15 cellular contexts compared by ENCODE assay signal in genomic region chr10:24027107-24027506, GRCh38.
DNase-seq lines count a peak whose midpoint lies in the region; ATAC-seq, FAIRE-seq and TF ChIP-seq lines count a peak whose summit lies in the region.
"Had no signal": no experiment of that assay in that cellular context is flagged by ENCODE, and none has a peak within 500 bp of the region (broad histone marks: within the 10 kb centered on the region; RNA-seq: fewer than 3 reads in every experiment).

No MANE protein-coding gene starts in this region.

- no peaks in the 10 kb centered on the region for H3K4me1 ChIP-seq in IMR-90 (ENCODE audit: control insufficient read depth, insufficient read depth, low read length)
- H3K4me1 ChIP-seq: SJSA1 had no signal

- no peak for TF ChIP-seq POLR2A in IMR-90 (IDR thresholded peaks at IDR 0.05; ENCODE audit: low read depth, low read length)

- H3K27ac ChIP-seq in IMR-90 (ENCODE audit: insufficient read depth, low read length) = no peak overlapping the region
- H3K27ac ChIP-seq: SJSA1 had no signal

- H3K79me1 ChIP-seq in IMR-90 (ENCODE audit: low read depth in 1 of 2, low read length in 2 of 2) = no peaks in the 10 kb centered on the region

- H3K4ac ChIP-seq in IMR-90 (ENCODE audit: low read depth, low read length) = no peak overlapping the region

- no peak overlapping the region for H3K4me2 ChIP-seq in IMR-90 (ENCODE audit: low read depth, low read length)
- H3K4me2 ChIP-seq: GM23338 had no signal

- dilution Hi-C loops in IMR-90 (cut with HindIII; ENCODE audit: low sequenced_read_pairs, unreplicated experiment) = no loop called here

- DNase-seq in IMR-90 (no peak), cardiac fibroblast (ENCODE audit: low read depth in 2 of 2) (peak; percentile 5 to 6), iris pigment epithelial cell (ENCODE audit: low read depth) (peak; percentile 1), renal cortical epithelial cell (ENCODE audit: low read depth) (peak; percentile 49), HTR-8/SVneo (ENCODE audit: insufficient read length, low spot score) (no peak), EL (no peak), 8988T (no peak)
- DNase-seq: GF-D8, Karpas-422, MG63, NCI-H1105, NCI-H2081 had no signal

- H3K9me3 ChIP-seq in IMR-90 (ENCODE audit: control insufficient read depth, insufficient read depth, low read length) = peaks cover 2% of the 10 kb centered on the region; the same call in 1 of the 2 replicates
- H3K9me3 ChIP-seq: MG63, SJSA1 had no signal

- no peak for TF ChIP-seq RAD21 in IMR-90 (IDR thresholded peaks at IDR 0.05; ENCODE audit: low read length)

- no CpG with 5 or more reads among the region's 1 CpG for WGBS in IMR-90 (ENCODE audit: extremely low coverage in 2 of 2, insufficient read length in 1 of 2), 2 experiments

- H3K4me3 ChIP-seq in IMR-90 (ENCODE audit: insufficient read depth, low read depth, low read length) (no peak overlapping the region), cardiac fibroblast (replicated peaks in 1 of 2; ENCODE audit: low read depth in 2 of 2, low read length in 2 of 2) (no peak overlapping the region)
- H3K4me3 ChIP-seq: GM23338, MG63, SJSA1 had no signal

- no peak overlapping the region for H4K91ac ChIP-seq in IMR-90 (ENCODE audit: insufficient read depth, low read depth, low read length)

- no peaks in the 10 kb centered on the region for H3K27me3 ChIP-seq in IMR-90 (ENCODE audit: control insufficient read depth, insufficient read depth, low read length)
- H3K27me3 ChIP-seq: MG63, SJSA1 had no signal

- H2AK5ac ChIP-seq in IMR-90 (ENCODE audit: low read depth, low read length) = no peak overlapping the region

- no peaks in the 10 kb centered on the region for H4K20me1 ChIP-seq in IMR-90 (ENCODE audit: insufficient read depth, low read length)

- no peak overlapping the region for H3K9ac ChIP-seq in IMR-90 (ENCODE audit: low read depth, low read length)

- H2AK9ac ChIP-seq in IMR-90 (replicated peaks; ENCODE audit: low read depth, low read length, poor library complexity) = no peak overlapping the region

- no peaks in the 10 kb centered on the region for H3K36me3 ChIP-seq in IMR-90 (ENCODE audit: control insufficient read depth, insufficient read depth, low read length)
- H3K36me3 ChIP-seq: MG63, SJSA1 had no signal

- H3K14ac ChIP-seq in IMR-90 (replicated peaks; ENCODE audit: low read depth, low read length) = no peak overlapping the region

- H2BK120ac ChIP-seq in IMR-90 (ENCODE audit: low read depth, low read length) = no peak overlapping the region

- intact Hi-C loops in IMR-90 (cut with micrococcal nuclease) = no loop called here

- H2BK5ac ChIP-seq in IMR-90 (ENCODE audit: low read depth, low read length, poor library complexity, severe bottlenecking) = no peak overlapping the region

- no peak overlapping the region for H2BK20ac ChIP-seq in IMR-90 (ENCODE audit: low read depth, low read length)

- H3K18ac ChIP-seq in IMR-90 (ENCODE audit: low read depth, low read length) = no peak overlapping the region

- H2AFZ ChIP-seq in IMR-90 (replicated peaks; ENCODE audit: low read length, poor library complexity) = no peak overlapping the region
- H2AFZ ChIP-seq: GM23338 had no signal

- ATAC-seq in IMR-90 (ENCODE audit: low read depth) = no peak
- ATAC-seq: GM23338, Panc1 had no signal

- FAIRE-seq in HTR-8/SVneo (lab: Jason Lieb, UNC) = no peak

- no peak overlapping the region for H4K8ac ChIP-seq in IMR-90 (ENCODE audit: low read depth in 2 of 2, low read length in 2 of 2)

- no TSS peak for BruUV-seq in IMR-90 (replicated peaks; lab: Mats Ljungman, UMichigan)

- no peak overlapping the region for H3K56ac ChIP-seq in IMR-90 (ENCODE audit: extremely low read depth, insufficient read depth, low read length)

- H3K9me1 ChIP-seq in IMR-90 (ENCODE audit: insufficient read depth, low read length) = no peaks in the 10 kb centered on the region

- no peak overlapping the region for H2BK15ac ChIP-seq in IMR-90 (ENCODE audit: low read depth, low read length)

- CTCF ChIA-PET in IMR-90 (lab: Yijun Ruan, JAX) = no interaction called here

- no peak overlapping the region for H3K23ac ChIP-seq in IMR-90 (ENCODE audit: low read depth, low read length)

- POLR2A ChIA-PET in IMR-90 (lab: Charles Lee; ENCODE audit: unreplicated experiment) = no interaction called here

- in situ Hi-C loops in IMR-90 (cut with MboI; ENCODE audit: low sequenced_read_pairs) = no loop called here

- TF ChIP-seq CTCF in IMR-90 (conservative IDR thresholded peaks at IDR 0.05; ENCODE audit: low read depth, low read length) (no peak), cardiac fibroblast (IDR thresholded peaks at IDR 0.05; ENCODE audit: low read depth, low read length) (no peak)

- no peak overlapping the region for H4K5ac ChIP-seq in IMR-90 (ENCODE audit: low read depth, low read length)

TF ChIP-seq in IMR-90, 13 proteins besides CTCF, POLR2A, EP300 and RAD21:
- TF ChIP-seq USF2 (IDR thresholded peaks at IDR 0.05; ENCODE audit: low read depth, low read length) (no peak), CEBPB (IDR thresholded peaks at IDR 0.05; ENCODE audit: low read depth, low read length) (peak; percentile 96)

Comparison
In these comparisons a context has a peak if more than half of its experiments do, and no peak if none do; other contexts are left out.
1. DNase-seq: peak in cardiac fibroblast (2 of 2), iris pigment epithelial cell (single experiment) and renal cortical epithelial cell (single experiment); none in IMR-90 (single experiment), HTR-8/SVneo (single experiment), EL (single experiment) and 8988T (single experiment).